Comparison of ENCODE assay signal across 25 cellular contexts in genomic region chr4:20351360-20352171, GRCh38.
"Had no signal": no experiment of that assay in that cellular context is flagged by ENCODE, and none has a peak within 500 bp of the region (broad histone marks: within the 10 kb centered on the region; RNA-seq: fewer than 3 reads in every experiment).

No MANE protein-coding gene starts in this region.

- H3K4me3 ChIP-seq: cardiac muscle cell, SK-N-MC had no signal

- H3K27me3 Mint-ChIP-seq: activated CD4-positive, alpha-beta memory T cell treated with anti-CD3 and anti-CD28 coated beads, Interleukin-2, amount 10 ng/mL, durations not matched to agents 7 days and 5 days; activated CD4-positive, alpha-beta T cell treated with anti-CD3 and anti-CD28 coated beads, Interleukin-2, amount 10 ng/mL, durations not matched to agents 7 days and 5 days; activated naive CD4-positive, alpha-beta T cell treated with anti-CD3 and anti-CD28 coated beads, Interleukin-2, amount 10 ng/mL, durations not matched to agents 7 days and 5 days; activated naive CD8-positive, alpha-beta T cell treated with anti-CD3 and anti-CD28 coated beads for 36 hours; T-cell had no signal

- H3K4me3 Mint-ChIP-seq: activated CD4-positive, alpha-beta memory T cell treated with anti-CD3 and anti-CD28 coated beads, Interleukin-2, amount 10 ng/mL, durations not matched to agents 7 days and 5 days; activated CD4-positive, alpha-beta T cell treated with anti-CD3 and anti-CD28 coated beads, Interleukin-2, amount 10 ng/mL, durations not matched to agents 7 days and 5 days; activated naive CD4-positive, alpha-beta T cell treated with anti-CD3 and anti-CD28 coated beads, Interleukin-2, amount 10 ng/mL, durations not matched to agents 7 days and 5 days; activated naive CD8-positive, alpha-beta T cell treated with anti-CD3 and anti-CD28 coated beads for 36 hours; activated T-cell treated with anti-CD3 and anti-CD28 coated beads, Interleukin-2, amount 50 U/mL, for 72 hours; T-cell had no signal

- H3K4me1 Mint-ChIP-seq: activated CD4-positive, alpha-beta memory T cell treated with anti-CD3 and anti-CD28 coated beads, Interleukin-2, amount 10 ng/mL, durations not matched to agents 7 days and 5 days; activated CD4-positive, alpha-beta T cell treated with anti-CD3 and anti-CD28 coated beads, Interleukin-2, amount 10 ng/mL, durations not matched to agents 7 days and 5 days; activated naive CD4-positive, alpha-beta T cell treated with anti-CD3 and anti-CD28 coated beads, Interleukin-2, amount 10 ng/mL, durations not matched to agents 7 days and 5 days; activated naive CD8-positive, alpha-beta T cell treated with anti-CD3 and anti-CD28 coated beads for 36 hours; T-cell had no signal

- H3K36me3 Mint-ChIP-seq: activated naive CD4-positive, alpha-beta T cell treated with anti-CD3 and anti-CD28 coated beads, Interleukin-2, amount 10 ng/mL, durations not matched to agents 7 days and 5 days; activated naive CD8-positive, alpha-beta T cell treated with anti-CD3 and anti-CD28 coated beads for 36 hours; T-cell had no signal

- H3K36me3 ChIP-seq: brain microvascular endothelial cell, cardiac muscle cell had no signal

- H3K9me3 Mint-ChIP-seq: activated CD4-positive, alpha-beta memory T cell treated with anti-CD3 and anti-CD28 coated beads, Interleukin-2, amount 10 ng/mL, durations not matched to agents 7 days and 5 days; activated CD4-positive, alpha-beta T cell treated with anti-CD3 and anti-CD28 coated beads, Interleukin-2, amount 10 ng/mL, durations not matched to agents 7 days and 5 days; activated naive CD4-positive, alpha-beta T cell treated with anti-CD3 and anti-CD28 coated beads, Interleukin-2, amount 10 ng/mL, durations not matched to agents 7 days and 5 days; activated naive CD8-positive, alpha-beta T cell treated with anti-CD3 and anti-CD28 coated beads for 36 hours; activated T-helper 2 cell treated with anti-CD3 and anti-CD28 coated beads, Interferon-gamma antibody, Interleukin-2, Interleukin-4, amounts not matched to agents 10 μg/mL and 5 μg/mL and 100 μg/mL, durations not matched to agents 14 hours and 24 hours and 36 hours; T-cell had no signal

- H3K27ac ChIP-seq: brain microvascular endothelial cell, cardiac muscle cell, SK-N-MC had no signal

- DNase-seq: activated CD4-positive, alpha-beta memory T cell treated with anti-CD3 and anti-CD28 coated beads, Interleukin-2, amount 10 ng/mL, durations not matched to agents 7 days and 5 days; activated CD4-positive, alpha-beta T cell treated with anti-CD3 and anti-CD28 coated beads, Interleukin-2, amount 10 ng/mL, durations not matched to agents 7 days and 5 days; activated CD4-positive, CD25-positive, alpha-beta regulatory T cell; activated CD8-positive, alpha-beta memory T cell treated with anti-CD3 and anti-CD28 coated beads, Interleukin-2, amount 50 U/mL, for 4 hours; activated gamma-delta T cell treated with Interleukin-2 at 50 U/mL for 16 hours; activated naive CD4-positive, alpha-beta T cell treated with anti-CD3 and anti-CD28 coated beads, Interleukin-2, amount 10 ng/mL, durations not matched to agents 7 days and 5 days; activated naive CD8-positive, alpha-beta T cell treated with anti-CD3 and anti-CD28 coated beads for 36 hours; activated T-cell treated with anti-CD3 and anti-CD28 coated beads, Interleukin-2, amount 50 U/mL, for 72 hours; brain microvascular endothelial cell; Karpas-422; MM.1S; NCI-H1105; NCI-H146; NCI-H2029; NCI-H2107; NCI-H526; NCI-H82; OCI-M1; RPMI8226; T-cell; T-helper 2 cell; T1000 had no signal

- H3K27ac Mint-ChIP-seq: activated CD4-positive, alpha-beta memory T cell treated with anti-CD3 and anti-CD28 coated beads, Interleukin-2, amount 10 ng/mL, durations not matched to agents 7 days and 5 days; activated CD4-positive, alpha-beta T cell treated with anti-CD3 and anti-CD28 coated beads, Interleukin-2, amount 10 ng/mL, durations not matched to agents 7 days and 5 days; activated naive CD4-positive, alpha-beta T cell treated with anti-CD3 and anti-CD28 coated beads, Interleukin-2, amount 10 ng/mL, durations not matched to agents 7 days and 5 days; activated naive CD8-positive, alpha-beta T cell treated with anti-CD3 and anti-CD28 coated beads for 36 hours; activated T-cell treated with anti-CD3 and anti-CD28 coated beads, Interleukin-2, amount 50 U/mL, for 72 hours; activated T-helper 2 cell treated with anti-CD3 and anti-CD28 coated beads, Interferon-gamma antibody, Interleukin-2, Interleukin-4, amounts not matched to agents 10 μg/mL and 5 μg/mL and 100 μg/mL, durations not matched to agents 14 hours and 24 hours and 36 hours; T-cell had no signal

- H3K27me3 ChIP-seq: brain microvascular endothelial cell, cardiac muscle cell had no signal
